ENCODE assay signal across 18 cellular contexts in the genomic region with DNA sequence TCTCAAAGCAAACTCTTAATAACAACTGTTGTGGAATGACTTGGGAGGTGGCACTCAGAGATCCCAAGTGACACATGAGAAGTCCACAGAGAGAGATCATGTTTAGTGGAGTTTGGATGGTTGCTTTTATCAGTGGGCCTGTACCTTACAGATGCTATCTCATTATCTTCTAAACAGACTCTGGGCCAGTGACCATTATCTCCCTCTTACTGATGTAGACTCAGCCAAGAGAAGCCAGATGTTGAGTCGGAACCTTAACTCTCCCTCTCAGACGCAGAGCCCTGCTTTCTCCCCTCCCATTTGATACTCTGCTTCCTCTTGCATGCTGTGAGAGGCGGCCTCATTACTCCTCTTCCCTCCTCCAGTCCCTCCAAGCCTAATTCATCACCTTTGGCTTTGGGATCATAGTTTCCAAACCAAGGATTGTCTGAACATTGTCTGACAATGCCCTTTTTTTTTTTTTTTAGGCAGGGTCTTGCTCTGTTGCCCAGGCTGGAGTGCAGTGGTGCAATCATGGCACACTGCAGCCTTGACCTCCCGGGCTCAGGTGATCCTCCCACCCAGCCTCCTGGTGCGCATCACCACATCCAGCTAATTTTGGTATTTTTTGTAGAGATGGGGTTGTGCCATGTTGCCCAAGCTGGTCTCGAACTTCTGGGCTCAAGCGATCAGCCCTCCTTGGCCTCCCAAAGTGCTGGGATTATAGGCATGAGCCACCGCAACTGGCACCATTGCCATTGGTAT. TPM values are rescaled to one million over a fixed set of nuclear protein-coding genes. Genes with fewer than 3 reads are reported as not detected.
DNase-seq lines count a peak whose midpoint lies in the region; ATAC-seq and TF ChIP-seq lines count a peak whose summit lies in the region.
"Had no signal": no experiment of that assay in that cellular context is flagged by ENCODE, and none has a peak within 500 bp of the region (broad histone marks: within the 10 kb centered on the region; RNA-seq: fewer than 3 reads in every experiment).

No MANE protein-coding gene starts in this region.

- ATAC-seq in WTC11 = no peak
- ATAC-seq in GM18520 (IDR thresholded peaks at IDR 0.05; ENCODE audit: unreplicated experiment) = no peak

- H3K9me3 Mint-ChIP-seq in T-helper 1 cell treated with Interleukin-12 subunit alpha and Interleukin-12 subunit beta and Interleukin-4 antibody, amounts not matched to agents 30 μg/mL and 1 μg/mL, for 36 hours = no peaks in the 10 kb centered on the region
- peaks cover 5% of the 10 kb centered on the region for H3K9me3 Mint-ChIP-seq in WTC11
- H3K9me3 Mint-ChIP-seq: activated naive CD4-positive, alpha-beta T cell treated with anti-CD3 and anti-CD28 coated beads, Interleukin-2, amount 10 ng/mL, durations not matched to agents 7 days and 5 days; CD4-positive, alpha-beta T cell had no signal

- CTCF ChIA-PET in WTC11 (lab: Charles Lee) = interaction anchor here (0.6 to 13.3 kb wide), 17 partner anchors 10 to 398 kb away, joined by 3 to 164 read pairs (median 5); partner anchors contain the start of gene VARS2

- in situ Hi-C loops in GM13977 (cut with MboI; ENCODE audit: low pct_unique_long_range_greater_than_20kb, low sequenced_read_pairs, unreplicated experiment) = loop anchor here (10.0 kb wide), 1 partner anchor 55 kb away; no protein-coding TSS in a partner anchor

- H3K27me3 Mint-ChIP-seq in T-helper 1 cell treated with Interleukin-12 subunit alpha and Interleukin-12 subunit beta and Interleukin-4 antibody, amounts not matched to agents 30 μg/mL and 1 μg/mL, for 36 hours (ENCODE audit: low read depth) = peaks cover 7% of the 10 kb centered on the region
- H3K27me3 Mint-ChIP-seq in WTC11 (ENCODE audit: low read depth) = no peaks in the 10 kb centered on the region
- H3K27me3 Mint-ChIP-seq: CD4-positive, alpha-beta T cell had no signal

- H3K4me3 Mint-ChIP-seq in T-helper 1 cell treated with Interleukin-12 subunit alpha and Interleukin-12 subunit beta and Interleukin-4 antibody, amounts not matched to agents 30 μg/mL and 1 μg/mL, for 36 hours = no peak overlapping the region
- peak overlapping the region; percentile 93; the same call in 1 of the 2 replicates for H3K4me3 Mint-ChIP-seq in WTC11
- H3K4me3 Mint-ChIP-seq: activated naive CD4-positive, alpha-beta T cell treated with anti-CD3 and anti-CD28 coated beads, Interleukin-2, amount 10 ng/mL, durations not matched to agents 7 days and 5 days; CD4-positive, alpha-beta T cell had no signal

- peaks cover 26% of the 10 kb centered on the region for H3K4me1 Mint-ChIP-seq in T-helper 1 cell treated with Interleukin-12 subunit alpha and Interleukin-12 subunit beta and Interleukin-4 antibody, amounts not matched to agents 30 μg/mL and 1 μg/mL, for 36 hours (ENCODE audit: low read depth)
- peaks cover 71% of the 10 kb centered on the region for H3K4me1 Mint-ChIP-seq in WTC11

- TF ChIP-seq CTCF in WTC11 (IDR thresholded peaks at IDR 0.05) = no peak
- no peak for TF ChIP-seq CTCF in GM13977 (IDR thresholded peaks at IDR 0.05; ENCODE audit: extremely low read depth, insufficient read depth, missing control alignments)

- POLR2A ChIA-PET in WTC11 (lab: Charles Lee) = interaction anchor here (0.8 to 3.3 kb wide), 7 partner anchors 27 to 191 kb away, joined by 3 to 25 read pairs (median 5); partner anchors contain the start of gene VARS2

- H3K27ac Mint-ChIP-seq in T-helper 1 cell treated with Interleukin-12 subunit alpha and Interleukin-12 subunit beta and Interleukin-4 antibody, amounts not matched to agents 30 μg/mL and 1 μg/mL, for 36 hours = peak overlapping the region; percentile 9
- H3K27ac Mint-ChIP-seq in WTC11 = peak overlapping the region; percentile 88
- H3K27ac Mint-ChIP-seq: activated naive CD4-positive, alpha-beta T cell treated with anti-CD3 and anti-CD28 coated beads, Interleukin-2, amount 10 ng/mL, durations not matched to agents 7 days and 5 days; CD4-positive, alpha-beta T cell had no signal

- H3K27ac ChIP-seq in layer of hippocampus (ENCODE audit: low read depth, low read length) = peak overlapping the region; percentile 92
- H3K27ac ChIP-seq: KMS-11, ovary, SJSA1 had no signal

- peaks cover 2% of the 10 kb centered on the region for H3K36me3 Mint-ChIP-seq in T-helper 1 cell treated with Interleukin-12 subunit alpha and Interleukin-12 subunit beta and Interleukin-4 antibody, amounts not matched to agents 30 μg/mL and 1 μg/mL, for 36 hours (ENCODE audit: low read depth)
- peaks cover 4% of the 10 kb centered on the region for H3K36me3 Mint-ChIP-seq in WTC11
- H3K36me3 Mint-ChIP-seq: activated naive CD4-positive, alpha-beta T cell treated with anti-CD3 and anti-CD28 coated beads, Interleukin-2, amount 10 ng/mL, durations not matched to agents 7 days and 5 days had no signal

- DNase-seq in T-helper 1 cell (no peak), WTC11 (ENCODE audit: low spot score) (peak; percentile 7), posterior vena cava (ENCODE audit: low spot score) (peak; percentile 64), GM13977 (ENCODE audit: low spot score) (no peak), NCI-H1694 treated with DMSO at 0.1 percent for 48 hours (lab: John Stamatoyannopoulos, UW) (no peak)
- DNase-seq: activated naive CD4-positive, alpha-beta T cell treated with anti-CD3 and anti-CD28 coated beads, Interleukin-2, amount 10 ng/mL, durations not matched to agents 7 days and 5 days; CD4-positive, alpha-beta T cell; foreskin fibroblast; NCI-H1105; ovary had no signal

- no peaks in the 10 kb centered on the region for H3K27me3 ChIP-seq in layer of hippocampus (ENCODE audit: control insufficient read depth, insufficient read depth, low read length)
- H3K27me3 ChIP-seq: ovary, SJSA1 had no signal

- intact Hi-C loops in posterior vena cava (cut with DNase I) = loop anchor here (2.0 to 5.0 kb wide), 3 partner anchors 51 to 153 kb away; no protein-coding TSS in a partner anchor

TF ChIP-seq in WTC11, 78 proteins besides CTCF, POLR2A, EP300 and RAD21:
- 0 out of 2 replicates have a peak, but pooled peaks have one; percentile 12 for TF ChIP-seq SP1 (CRISPR knock-in tag; conservative IDR thresholded peaks at IDR 0.05)
- peak; percentile 98 for TF ChIP-seq ZNF121 (CRISPR knock-in tag; IDR thresholded peaks at IDR 0.05)
- no peak for TF ChIP-seq ETV6 (CRISPR knock-in tag; IDR thresholded peaks at IDR 0.05)
- TF ChIP-seq, protein P1, sequence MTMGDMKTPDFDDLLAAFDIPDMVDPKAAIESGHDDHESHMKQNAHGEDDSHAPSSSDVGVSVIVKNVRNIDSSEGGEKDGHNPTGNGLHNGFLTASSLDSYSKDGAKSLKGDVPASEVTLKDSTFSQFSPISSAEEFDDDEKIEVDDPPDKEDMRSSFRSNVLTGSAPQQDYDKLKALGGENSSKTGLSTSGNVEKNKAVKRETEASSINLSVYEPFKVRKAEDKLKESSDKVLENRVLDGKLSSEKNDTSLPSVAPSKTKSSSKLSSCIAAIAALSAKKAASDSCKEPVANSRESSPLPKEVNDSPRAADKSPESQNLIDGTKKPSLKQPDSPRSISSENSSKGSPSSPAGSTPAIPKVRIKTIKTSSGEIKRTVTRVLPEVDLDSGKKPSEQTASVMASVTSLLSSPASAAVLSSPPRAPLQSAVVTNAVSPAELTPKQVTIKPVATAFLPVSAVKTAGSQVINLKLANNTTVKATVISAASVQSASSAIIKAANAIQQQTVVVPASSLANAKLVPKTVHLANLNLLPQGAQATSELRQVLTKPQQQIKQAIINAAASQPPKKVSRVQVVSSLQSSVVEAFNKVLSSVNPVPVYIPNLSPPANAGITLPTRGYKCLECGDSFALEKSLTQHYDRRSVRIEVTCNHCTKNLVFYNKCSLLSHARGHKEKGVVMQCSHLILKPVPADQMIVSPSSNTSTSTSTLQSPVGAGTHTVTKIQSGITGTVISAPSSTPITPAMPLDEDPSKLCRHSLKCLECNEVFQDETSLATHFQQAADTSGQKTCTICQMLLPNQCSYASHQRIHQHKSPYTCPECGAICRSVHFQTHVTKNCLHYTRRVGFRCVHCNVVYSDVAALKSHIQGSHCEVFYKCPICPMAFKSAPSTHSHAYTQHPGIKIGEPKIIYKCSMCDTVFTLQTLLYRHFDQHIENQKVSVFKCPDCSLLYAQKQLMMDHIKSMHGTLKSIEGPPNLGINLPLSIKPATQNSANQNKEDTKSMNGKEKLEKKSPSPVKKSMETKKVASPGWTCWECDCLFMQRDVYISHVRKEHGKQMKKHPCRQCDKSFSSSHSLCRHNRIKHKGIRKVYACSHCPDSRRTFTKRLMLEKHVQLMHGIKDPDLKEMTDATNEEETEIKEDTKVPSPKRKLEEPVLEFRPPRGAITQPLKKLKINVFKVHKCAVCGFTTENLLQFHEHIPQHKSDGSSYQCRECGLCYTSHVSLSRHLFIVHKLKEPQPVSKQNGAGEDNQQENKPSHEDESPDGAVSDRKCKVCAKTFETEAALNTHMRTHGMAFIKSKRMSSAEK (CRISPR knock-in tag; IDR thresholded peaks at IDR 0.05; ENCODE audit: borderline replicate concordance) = 0 out of 2 replicates have a peak, but pooled peaks have one; percentile 13
- TF ChIP-seq, protein P2, sequence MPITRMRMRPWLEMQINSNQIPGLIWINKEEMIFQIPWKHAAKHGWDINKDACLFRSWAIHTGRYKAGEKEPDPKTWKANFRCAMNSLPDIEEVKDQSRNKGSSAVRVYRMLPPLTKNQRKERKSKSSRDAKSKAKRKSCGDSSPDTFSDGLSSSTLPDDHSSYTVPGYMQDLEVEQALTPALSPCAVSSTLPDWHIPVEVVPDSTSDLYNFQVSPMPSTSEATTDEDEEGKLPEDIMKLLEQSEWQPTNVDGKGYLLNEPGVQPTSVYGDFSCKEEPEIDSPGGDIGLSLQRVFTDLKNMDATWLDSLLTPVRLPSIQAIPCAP (CRISPR knock-in tag; IDR thresholded peaks at IDR 0.05) = no peak

RNA-seq across cellular contexts. Expression of gene DDR1, which starts 4.5 kb away (rescaled TPM):
- total RNA-seq in WTC11 (2021) (195 to 230 TPM (median 203 TPM) in 3 replicates), posterior vena cava (10 to 100 TPM; 25.2 to 26.0 TPM)

RNA-seq across cellular contexts. Expression of gene GTF2H4, which starts 28.2 kb away (rescaled TPM):
- total RNA-seq in WTC11 (2021) (46.2 to 49.7 TPM (median 49.2 TPM) in 3 replicates), posterior vena cava (10 to 100 TPM; 27.2 to 37.8 TPM)

RNA-seq across cellular contexts. Expression of gene VARS2, which starts 34.2 kb away (rescaled TPM):
- total RNA-seq in WTC11 (2021) (65.6 to 74.1 TPM (median 69.9 TPM) in 3 replicates), posterior vena cava (10 to 100 TPM; 13.8 to 17.8 TPM)

RNA-seq across cellular contexts. Expression of gene SFTA2, which starts 52.1 kb away (rescaled TPM):
- total RNA-seq in WTC11 (2021) (0.66 to 0.80 TPM in 2 of 3 replicates, not detected in the other), posterior vena cava (under 1 TPM in 1 of 2 donors, not detected in 1; 0.29 TPM)
- total RNA-seq: A172; bronchial epithelial cell; CD4-positive, alpha-beta T cell; Daoy; SJSA1 had no signal

Comparison
In these comparisons a context has a peak if more than half of its experiments do, and no peak if none do; other contexts are left out.
1. DNase-seq: peak in WTC11 (single experiment) and posterior vena cava (single experiment); none in T-helper 1 cell (0 of 5), GM13977 (single experiment) and NCI-H1694 treated with DMSO at 0.1 percent for 48 hours (single experiment).